In genomic region chr3:39286771-39287170, GRCh38 we compare ENCODE assay signal across 1 cellular context.
TF ChIP-seq lines count a peak whose summit lies in the region.

No MANE protein-coding gene starts in this region.

TF ChIP-seq in K562, 482 proteins besides CTCF, POLR2A, EP300 and RAD21:
- TF ChIP-seq HDAC2 (IDR thresholded peaks at IDR 0.05): no peak
- TF ChIP-seq NR3C1 (CRISPR knock-in tag; IDR thresholded peaks at IDR 0.05): no peak
- no peak for TF ChIP-seq ZFPM2 (CRISPR knock-in tag; IDR thresholded peaks at IDR 0.05)
- TF ChIP-seq HNRNPL (IDR thresholded peaks at IDR 0.05; ENCODE audit: low read depth, low read length): no peak
- TF ChIP-seq CEBPZ (IDR thresholded peaks at IDR 0.05; ENCODE audit: borderline replicate concordance, low read depth, low read length): no peak
- TF ChIP-seq CREM (IDR thresholded peaks at IDR 0.05; ENCODE audit: low read depth): no peak
- TF ChIP-seq SAP30 (IDR thresholded peaks at IDR 0.05; ENCODE audit: borderline replicate concordance, insufficient read depth, low read depth, low read length, poor library complexity, severe bottlenecking): no peak
- no peak for TF ChIP-seq ZNF253 (CRISPR knock-in tag; conservative IDR thresholded peaks at IDR 0.05)
- TF ChIP-seq ZEB2 (IDR thresholded peaks at IDR 0.05): no peak
- TF ChIP-seq PRPF4 (IDR thresholded peaks at IDR 0.05; ENCODE audit: insufficient read depth, low read depth, low read length, poor library complexity, severe bottlenecking): no peak
- TF ChIP-seq MBD2 (IDR thresholded peaks at IDR 0.05; ENCODE audit: borderline replicate concordance, low read depth): no peak
- TF ChIP-seq ZNF449 (CRISPR knock-in tag; IDR thresholded peaks at IDR 0.05): no peak
